8 cellular contexts compared by ENCODE assay signal in genomic region chr4:108620933-108621905, GRCh38. TPM values are rescaled to one million over a fixed set of nuclear protein-coding genes. Genes with fewer than 3 reads are reported as not detected.
A peak's percentile ranks its signal among the peaks of the same experiment; 100 is the strongest.
DNase-seq lines count a peak whose midpoint lies in the region; ATAC-seq and TF ChIP-seq lines count a peak whose summit lies in the region.

No MANE protein-coding gene starts in this region.

- no peak overlapping the region for H2AFZ ChIP-seq in ACC112 (ENCODE audit: low read length, unreplicated experiment)

- peaks cover 36% of the 10 kb centered on the region for H3K4me1 Mint-ChIP-seq in T-helper 17 cell

- peaks cover 29% of the 10 kb centered on the region for H3K4me1 ChIP-seq in ACC112 (ENCODE audit: control insufficient read depth, insufficient read depth, low read length, unreplicated experiment)

- peaks cover 12% of the 10 kb centered on the region for H3K36me3 Mint-ChIP-seq in T-helper 17 cell (ENCODE audit: low read depth)

- peaks cover 50% of the 10 kb centered on the region for H3K36me3 ChIP-seq in ACC112 (ENCODE audit: insufficient read depth, low read length)

- H3K27me3 ChIP-seq in ACC112 (ENCODE audit: insufficient read depth, low read length), result no peaks in the 10 kb centered on the region

- peak overlapping the region; percentile 60 for H3K27ac ChIP-seq in ACC112 (ENCODE audit: low read depth, low read length)

- peak overlapping the region; percentile 99 for H3K27ac Mint-ChIP-seq in T-helper 17 cell

- H3K9me3 ChIP-seq in T-helper 17 cell (ENCODE audit: control insufficient read depth, low read length, poor library complexity, severe bottlenecking), result no peaks in the 10 kb centered on the region

- peaks cover 44% of the 10 kb centered on the region for H3K79me2 ChIP-seq in ACC112 (ENCODE audit: control insufficient read depth, insufficient read depth, low read length, unreplicated experiment)

- TF ChIP-seq CTCF in fibroblast of the aortic adventitia (IDR thresholded peaks at IDR 0.05; ENCODE audit: insufficient read depth, low read length), result no peak

- peak overlapping the region; percentile 96 for H3K4me3 Mint-ChIP-seq in T-helper 17 cell

- no peak for DNase-seq in T-helper 17 cell
- peak; percentile 27 for DNase-seq in fibroblast of the aortic adventitia (ENCODE audit: low read depth)
- DNase-seq in skeletal muscle cell (ENCODE audit: low read depth), result no peak
- DNase-seq in NCI-H2227 treated with DMSO at 0.1 percent for 48 hours (lab: John Stamatoyannopoulos, UW), result no peak
- no peak for DNase-seq in DMS79 treated with DMSO at 0.1 percent for 48 hours (lab: John Stamatoyannopoulos, UW)
- no peak for DNase-seq in NCI-H1417 treated with DMSO at 0.1 percent for 48 hours (lab: John Stamatoyannopoulos, UW)

- no peaks in the 10 kb centered on the region for H3K27me3 Mint-ChIP-seq in T-helper 17 cell

- H3K4me3 ChIP-seq in ACC112 (ENCODE audit: low read depth, low read length) (peak overlapping the region; percentile 92), fibroblast of the aortic adventitia (ENCODE audit: low read depth, low read length) (peak overlapping the region; percentile 96), skeletal muscle cell (ENCODE audit: low read depth, low read length) (peak overlapping the region; percentile 99)

- ATAC-seq in GM21717 (IDR thresholded peaks at IDR 0.05; ENCODE audit: unreplicated experiment) (peak; percentile 23), T-helper 17 cell (no peak)

RNA-seq across cellular contexts. Expression of gene RPL34, which starts 0.8 kb away (rescaled TPM):
- 1,000 to 10,000 TPM; 2,872 to 3,048 TPM for total RNA-seq in T-helper 17 cell
- total RNA-seq in fibroblast of the aortic adventitia (ENCODE audit: low replicate concordance), result 1,226 and 1,235 TPM in 2 replicates

RNA-seq across cellular contexts. Expression of gene OSTC, which starts 29.2 kb away (rescaled TPM):
- total RNA-seq in T-helper 17 cell (10 to 100 TPM; 36.6 to 39.4 TPM), fibroblast of the aortic adventitia (ENCODE audit: low replicate concordance) (186 and 331 TPM in 2 replicates)
